ENCODE assay signal across 23 cellular contexts in genomic region chr2:69491864-69492263, GRCh38. TPM values are rescaled to one million over a fixed set of nuclear protein-coding genes. Genes with fewer than 3 reads are reported as not detected.
DNase-seq lines count a peak whose midpoint lies in the region; ATAC-seq, FAIRE-seq and TF ChIP-seq lines count a peak whose summit lies in the region.
"Had no signal": no experiment of that assay in that cellular context is flagged by ENCODE, and none has a peak within 500 bp of the region (broad histone marks: within the 10 kb centered on the region; RNA-seq: fewer than 3 reads in every experiment).

No MANE protein-coding gene starts in this region.

- H2BK120ac ChIP-seq in trophoblast cell (ENCODE audit: insufficient read depth, low read length, poor library complexity): no peak overlapping the region

- no peak overlapping the region for H3K18ac ChIP-seq in trophoblast cell (ENCODE audit: low read length)

- TF ChIP-seq POLR2A in HepG2 (IDR thresholded peaks at IDR 0.05; ENCODE audit: insufficient read depth in 1 of 2, low read depth in 2 of 2, low read length in 2 of 2) (no peak), right lobe of liver (IDR thresholded peaks at IDR 0.05) (no peak)

- H3K4me2 ChIP-seq in HepG2 (ENCODE audit: low read depth, low read length): no peak overlapping the region
- H3K4me2 ChIP-seq in trophoblast cell (ENCODE audit: low read length): no peak overlapping the region

- H3K23ac ChIP-seq in trophoblast cell (ENCODE audit: low read length): no peak overlapping the region

- H2AFZ ChIP-seq in HepG2 (ENCODE audit: low read length): no peak overlapping the region
- H2AFZ ChIP-seq in trophoblast cell (ENCODE audit: insufficient read depth, low read length, poor library complexity): no peak overlapping the region

- ATAC-seq in HepG2 (peak; percentile 61; the same call in 2 of the 3 replicates), right lobe of liver (no peak), left colon (peak; percentile 76), HG02623 (IDR thresholded peaks at IDR 0.05; ENCODE audit: unreplicated experiment) (no peak)
- ATAC-seq: Panc1 had no signal

- CTCF ChIA-PET in HepG2 (lab: Yijun Ruan, JAX; ENCODE audit: low intra/inter-chr PET ratio, low total read pairs): no interaction called here

- TF ChIP-seq RAD21 in HepG2 (CRISPR knock-in tag; IDR thresholded peaks at IDR 0.05): no peak

- H3K36me3 ChIP-seq in HepG2 (replicated peaks in 1 of 2; ENCODE audit: control insufficient read depth in 1 of 2, insufficient read depth in 2 of 2, low read length in 2 of 2): no peaks in the 10 kb centered on the region; a peak in 1 of 5 replicates
- H3K36me3 ChIP-seq in right lobe of liver: peaks cover 0 to 2% (median 0%) of the 10 kb centered on the region in 4 donors
- peaks cover 7 to 14% of the 10 kb centered on the region in 2 experiments for H3K36me3 ChIP-seq in trophoblast cell (ENCODE audit: control insufficient read depth in 1 of 2, insufficient read depth in 2 of 2, low read length in 2 of 2)
- H3K36me3 ChIP-seq: uterus had no signal

- no peak for FAIRE-seq in HepG2 (lab: Jason Lieb, UNC)
- FAIRE-seq: bronchial epithelial cell, D721Med, H54, HTR-8/SVneo had no signal

- H4K91ac ChIP-seq in trophoblast cell (ENCODE audit: low read depth, low read length): no peak overlapping the region

- WGBS in HepG2 (ENCODE audit: low lambda C conversion rate): 84% methylated on average over 4 of the region's 4 CpGs
- WGBS in right lobe of liver (ENCODE audit: insufficient coverage, low coverage, low lambda C conversion rate, missing lambda C conversion rate): 94% methylated on average over 4 of the region's 4 CpGs
- WGBS in trophoblast cell (ENCODE audit: extremely low coverage, insufficient coverage, insufficient read length): no CpG with 5 or more reads among the region's 4 CpGs

- no peak overlapping the region for H2BK5ac ChIP-seq in trophoblast cell (ENCODE audit: low read depth, low read length, poor library complexity)

- POLR2A ChIA-PET in HepG2 (lab: Yijun Ruan, JAX): interaction anchor here (1.3 kb wide), 1 partner anchor 55 kb away, joined by 3 read pairs; the partner anchor contains the start of gene NFU1

- H3K4me1 ChIP-seq in HepG2 (ENCODE audit: insufficient read depth, low read length): peaks cover 17% of the 10 kb centered on the region
- H3K4me1 ChIP-seq in right lobe of liver: no peaks in the 10 kb centered on the region
- H3K4me1 ChIP-seq in trophoblast cell (ENCODE audit: control insufficient read depth in 1 of 2, insufficient read depth in 2 of 2, low read length in 2 of 2): no peaks in the 10 kb centered on the region
- H3K4me1 ChIP-seq: testis, uterus had no signal

- no TSS peak for BruUV-seq in HepG2 (replicated peaks; lab: Mats Ljungman, UMichigan)

- no peak overlapping the region for H3K4ac ChIP-seq in trophoblast cell (ENCODE audit: low read depth, low read length)

- intact Hi-C loops in HepG2 (cut with micrococcal nuclease; ENCODE audit: unreplicated experiment) (no loop called here), right lobe of liver (cut with DNase I) (no loop called here), left colon (cut with DNase I, micrococcal nuclease) (no loop called here)

- DNase-seq in HepG2 (ENCODE audit: low spot score): peak; percentile 22
- DNase-seq in right lobe of liver: no peak
- DNase-seq in left colon: no peak
- no peak for DNase-seq in NCI-H1105 treated with DMSO at 0.1 percent for 48 hours (lab: John Stamatoyannopoulos, UW)
- no peak for DNase-seq in trophoblast cell
- DNase-seq: activated CD4-positive, alpha-beta T cell treated with anti-CD3 and anti-CD28 coated beads, Interleukin-2, amount 50 U/mL, for 1 hour; activated CD8-positive, alpha-beta memory T cell treated with anti-CD3 and anti-CD28 coated beads, Interleukin-2, amount 50 U/mL, for 4 hours; activated gamma-delta T cell; C1 segment of cervical spinal cord; KG1; NCI-H510A treated with DMSO at 0.1 percent for 48 hours; NK-92 treated with Interleukin-12 subunit alpha and Interleukin-12 subunit beta, amount 100 ng/mL, for 24 hours; occipital lobe; stimulated activated CD4-positive, alpha-beta T cell treated with anti-CD3 and anti-CD28 coated beads, Interleukin-2, amount 100 ng/mL, for 24 hours; testis; uterus had no signal

- no peak overlapping the region for H2BK12ac ChIP-seq in trophoblast cell (ENCODE audit: low read length)

- no peaks in the 10 kb centered on the region for H3K27me3 ChIP-seq in HepG2 (ENCODE audit: control insufficient read depth in 1 of 2, insufficient read depth in 2 of 2, low read length in 2 of 2)
- no peaks in the 10 kb centered on the region for H3K27me3 ChIP-seq in right lobe of liver
- no peaks in the 10 kb centered on the region for H3K27me3 ChIP-seq in trophoblast cell (ENCODE audit: insufficient read depth, low read length)
- H3K27me3 ChIP-seq: testis, uterus had no signal

- TF ChIP-seq CTCF in HepG2 (CRISPR knock-in tag; IDR thresholded peaks at IDR 0.05): no peak
- no peak for TF ChIP-seq CTCF in right lobe of liver (IDR thresholded peaks at IDR 0.05)
- TF ChIP-seq CTCF in VCaP (conservative IDR thresholded peaks at IDR 0.05): no peak

- no peaks in the 10 kb centered on the region for H3K9me3 ChIP-seq in HepG2 (ENCODE audit: low read length)
- no peaks in the 10 kb centered on the region for H3K9me3 ChIP-seq in right lobe of liver
- H3K9me3 ChIP-seq in trophoblast cell (ENCODE audit: insufficient read depth, low read depth, low read length): no peaks in the 10 kb centered on the region
- H3K9me3 ChIP-seq: testis, uterus had no signal

- no peaks in the 10 kb centered on the region for H3K79me1 ChIP-seq in trophoblast cell (ENCODE audit: low read length)

- H3K4me3 ChIP-seq in HepG2 (replicated peaks in 1 of 3; ENCODE audit: insufficient read depth in 1 of 3, low read depth in 2 of 3, low read length in 3 of 3) (no peak overlapping the region), right lobe of liver (no peak overlapping the region), trophoblast cell (ENCODE audit: low read depth, low read length) (no peak overlapping the region)
- H3K4me3 ChIP-seq: testis, uterus had no signal

- H3K79me2 ChIP-seq in HepG2 (ENCODE audit: insufficient read depth, low read length) (no peaks in the 10 kb centered on the region), trophoblast cell (ENCODE audit: control insufficient read depth, insufficient read depth, low read length, poor library complexity) (no peaks in the 10 kb centered on the region)

- no peak overlapping the region for H2AK5ac ChIP-seq in trophoblast cell (ENCODE audit: low read length)

- no peak overlapping the region for H4K8ac ChIP-seq in trophoblast cell (ENCODE audit: low read depth, low read length)

- no peaks in the 10 kb centered on the region for H4K20me1 ChIP-seq in HepG2 (ENCODE audit: insufficient read depth, low read length)

- H3K9ac ChIP-seq in HepG2 (ENCODE audit: insufficient read depth, low read depth, low read length) (no peak overlapping the region), trophoblast cell (ENCODE audit: low read length) (no peak overlapping the region)

- no peak overlapping the region for H4K12ac ChIP-seq in trophoblast cell (ENCODE audit: low read depth, low read length)

- no peak for TF ChIP-seq EP300 in HepG2 (IDR thresholded peaks at IDR 0.05; ENCODE audit: low read depth in 2 of 2, low read length in 2 of 2)
- TF ChIP-seq EP300 in HepG2 (CRISPR knock-in tag; IDR thresholded peaks at IDR 0.05; ENCODE audit: borderline replicate concordance): no peak

- no peak overlapping the region for H3K27ac ChIP-seq in HepG2 (ENCODE audit: extremely low read length, insufficient read depth, low read length)
- no peak overlapping the region for H3K27ac ChIP-seq in right lobe of liver
- peak overlapping the region; percentile 46 for H3K27ac ChIP-seq in VCaP
- H3K27ac ChIP-seq in trophoblast cell (ENCODE audit: low read depth, low read length): no peak overlapping the region
- H3K27ac ChIP-seq: testis had no signal

- no peak overlapping the region for H3K14ac ChIP-seq in trophoblast cell (ENCODE audit: low read length)

- in situ Hi-C loops in HepG2 (cut with HindIII; ENCODE audit: extremely low pct_ligation_motif_present, low pct_unique_long_range_greater_than_20kb): no loop called here

TF ChIP-seq in HepG2, 621 proteins besides CTCF, POLR2A, EP300 and RAD21:
- TF ChIP-seq SP140L (CRISPR knock-in tag; IDR thresholded peaks at IDR 0.05; ENCODE audit: borderline replicate concordance): no peak
- no peak for TF ChIP-seq ZFAT (CRISPR knock-in tag; conservative IDR thresholded peaks at IDR 0.05)
- no peak for TF ChIP-seq SRSF4 (IDR thresholded peaks at IDR 0.05; ENCODE audit: low read depth, low read length, poor library complexity, severe bottlenecking)
- TF ChIP-seq TCF7 (IDR thresholded peaks at IDR 0.05; ENCODE audit: low read depth): peak; percentile 32; the same call in 1 of the 2 replicates

RNA-seq across cellular contexts. Expression of gene NFU1, which starts 54.6 kb away (rescaled TPM):
- total RNA-seq in HepG2 (2016; rRNA removed; fragmentation: Illumina TruSeq; extraction: Trizol) (84.0 and 99.6 TPM in 2 replicates), right lobe of liver (10 to 100 TPM; 12.7 to 26.1 (median 23.5) TPM), left colon (10 to 100 TPM; 41.1 to 44.6 TPM)
- total RNA-seq in HepG2 (2016; cell fraction: cytosol; rRNA removed; fragmentation: Illumina TruSeq; extraction: Trizol; ENCODE audit: low read depth): 88.3 and 93.2 TPM in 2 replicates
- total RNA-seq in HepG2 (2016; cell fraction: insoluble cytoplasmic fraction; rRNA removed; fragmentation: Illumina TruSeq; extraction: Trizol): 83.8 and 107 TPM in 2 replicates
- total RNA-seq in HepG2 (2016; cell fraction: membrane; rRNA removed; fragmentation: Illumina TruSeq; extraction: Trizol): 83.6 and 88.7 TPM in 2 replicates
- 35.6 and 35.8 TPM in 2 replicates for total RNA-seq in HepG2 (2016; cell fraction: nucleus; rRNA removed; fragmentation: Illumina TruSeq; extraction: Trizol)
- polyA plus RNA-seq in HepG2 (2011; rRNA removed): 28.1 and 39.1 TPM in 2 replicates
- polyA plus RNA-seq in HepG2 (2011; cell fraction: cytosol; rRNA removed): 23.1 and 28.7 TPM in 2 replicates
- 6.6 and 7.8 TPM in 2 replicates for polyA plus RNA-seq in HepG2 (2011; cell fraction: nucleus; rRNA removed)
- polyA plus RNA-seq in HepG2 (2012): 58.4 and 80.4 TPM in 2 replicates
- 79.1 and 96.4 TPM in 2 replicates for polyA plus RNA-seq in HepG2 (2016; cell fraction: cytosol; fragmentation: Illumina TruSeq; extraction: Trizol; ENCODE audit: low read depth)
- 89.4 and 94.3 TPM in 2 replicates for polyA plus RNA-seq in HepG2 (2016; cell fraction: insoluble cytoplasmic fraction; fragmentation: Illumina TruSeq; extraction: Trizol; ENCODE audit: low read depth)
- 57.3 and 66.6 TPM in 2 replicates for polyA plus RNA-seq in HepG2 (2016; cell fraction: membrane; fragmentation: Illumina TruSeq; extraction: Trizol; ENCODE audit: low read depth)
- polyA plus RNA-seq in HepG2 (2016; cell fraction: nucleus; fragmentation: Illumina TruSeq; extraction: Trizol; ENCODE audit: insufficient read depth, low read depth): 42.0 and 48.4 TPM in 2 replicates
- polyA minus RNA-seq in HepG2 (2011; rRNA and poly(A)+ RNA removed; ENCODE audit: low replicate concordance): 3.3 and 4.8 TPM in 2 replicates
- polyA minus RNA-seq in HepG2 (2011; cell fraction: cytosol; rRNA and poly(A)+ RNA removed): 12.6 and 17.8 TPM in 2 replicates
- polyA minus RNA-seq in HepG2 (2011; cell fraction: nucleus; rRNA and poly(A)+ RNA removed): 11.5 and 12.2 TPM in 2 replicates
- 85.9 and 87.5 TPM in 2 replicates for polyA plus RNA-seq in trophoblast cell (2013)

Comparison
In these comparisons a context has a peak if more than half of its experiments do, and no peak if none do; other contexts are left out.
1. ATAC-seq: peak in HepG2 (single experiment) and left colon (single experiment); none in right lobe of liver (0 of 4) and HG02623 (single experiment).